14 cellular contexts compared by ENCODE assay signal in the genomic region with DNA sequence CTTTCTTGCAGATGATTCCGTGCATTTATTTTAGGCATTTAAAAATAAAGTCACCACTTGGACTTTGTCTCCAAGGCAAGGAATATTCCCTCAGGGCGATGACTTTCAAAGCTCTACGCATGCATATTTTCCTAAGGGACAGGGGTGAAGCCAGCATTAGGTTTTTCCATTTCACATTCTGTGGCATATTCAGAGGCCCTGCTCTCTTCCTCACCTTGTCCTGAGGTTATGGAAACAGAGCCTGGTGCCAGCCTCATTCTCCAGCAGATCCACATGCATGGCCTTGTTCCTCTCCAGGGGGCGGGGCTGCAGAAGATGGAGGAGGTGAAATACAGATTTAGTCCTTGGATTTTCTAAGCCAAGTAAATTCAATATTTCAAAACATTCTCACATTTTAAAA. TPM values are rescaled to one million over a fixed set of nuclear protein-coding genes. Genes with fewer than 3 reads are reported as not detected.
A peak's percentile ranks its signal among the peaks of the same experiment; 100 is the strongest.
DNase-seq lines count a peak whose midpoint lies in the region; ATAC-seq and TF ChIP-seq lines count a peak whose summit lies in the region.
"Had no signal": no experiment of that assay in that cellular context is flagged by ENCODE, and none has a peak within 500 bp of the region (broad histone marks: within the 10 kb centered on the region; RNA-seq: fewer than 3 reads in every experiment).

No MANE protein-coding gene starts in this region.

- intact Hi-C loops in sigmoid colon (cut with DNase I): no loop called here

- H3K4me1 ChIP-seq in GM23338 (ENCODE audit: insufficient read depth): peaks cover 9% of the 10 kb centered on the region
- H3K4me1 ChIP-seq in sigmoid colon: no peaks in the 10 kb centered on the region
- H3K4me1 ChIP-seq: BLaER1 treated with 17β-estradiol and CSF1 and Interleukin-3, amounts not matched to agents 10 nM and 100 nM had no signal

- H3K4me2 ChIP-seq in GM23338: no peak overlapping the region
- H3K4me2 ChIP-seq: BLaER1 treated with 17β-estradiol and CSF1 and Interleukin-3, amounts not matched to agents 10 nM and 100 nM had no signal

- no peaks in the 10 kb centered on the region for H4K20me1 ChIP-seq in GM23338 (replicated peaks; ENCODE audit: insufficient read depth)
- H4K20me1 ChIP-seq: BLaER1 treated with 17β-estradiol and CSF1 and Interleukin-3, amounts not matched to agents 10 nM and 100 nM had no signal

- DNase-seq in GM23338 (ENCODE audit: low spot score): no peak
- peak; percentile 71 for DNase-seq in SK-N-DZ (ENCODE audit: low spot score)
- peak; percentile 81 for DNase-seq in islet precursor cell
- DNase-seq in NCI-H226: no peak
- DNase-seq in sigmoid colon: no peak
- DNase-seq in omental fat pad (ENCODE audit: low spot score): no peak
- DNase-seq: NCI-H1048; NCI-H146; NCI-H69; NK-92 treated with Interleukin-12 subunit alpha and Interleukin-12 subunit beta, amount 100 ng/mL, for 24 hours had no signal

- no peak for TF ChIP-seq POLR2A in sigmoid colon (IDR thresholded peaks at IDR 0.05)

- no peaks in the 10 kb centered on the region for H3K36me3 ChIP-seq in GM23338 (ENCODE audit: insufficient read depth)
- no peaks in the 10 kb centered on the region for H3K36me3 ChIP-seq in sigmoid colon
- H3K36me3 ChIP-seq: BLaER1 treated with 17β-estradiol and CSF1 and Interleukin-3, amounts not matched to agents 10 nM and 100 nM had no signal

- no peak overlapping the region for H3K27ac Mint-ChIP-seq in GM23338

- H3K4me1 Mint-ChIP-seq in GM23338: no peaks in the 10 kb centered on the region

- H2AFZ ChIP-seq in GM23338: 0 out of 2 replicates have a peak overlapping the region, but pooled peaks have one; percentile 86

- WGBS in sigmoid colon, 2 donors: 77 to 87% methylated on average over 4 of the region's 4 CpGs

- no peaks in the 10 kb centered on the region for H3K9me3 Mint-ChIP-seq in GM23338

- TF ChIP-seq CTCF in GM23338 (conservative IDR thresholded peaks at IDR 0.05; ENCODE audit: low read depth in 2 of 2) (no peak), sigmoid colon (IDR thresholded peaks at IDR 0.05) (no peak), omental fat pad (IDR thresholded peaks at IDR 0.05) (no peak)

- no peaks in the 10 kb centered on the region for H3K9me3 ChIP-seq in sigmoid colon
- H3K9me3 ChIP-seq: BLaER1 treated with 17β-estradiol and CSF1 and Interleukin-3, amounts not matched to agents 10 nM and 100 nM had no signal

- H3K27me3 Mint-ChIP-seq in GM23338 (ENCODE audit: insufficient read depth, low read depth, poor library complexity): no peaks in the 10 kb centered on the region

- H3K4me3 ChIP-seq in GM23338: no peak overlapping the region
- no peak overlapping the region for H3K4me3 ChIP-seq in sigmoid colon
- H3K4me3 ChIP-seq: BLaER1 treated with 17β-estradiol and CSF1 and Interleukin-3, amounts not matched to agents 10 nM and 100 nM had no signal

- no peaks in the 10 kb centered on the region for H3K79me2 ChIP-seq in GM23338 (replicated peaks; ENCODE audit: insufficient read depth)

- no peak overlapping the region for H3K27ac ChIP-seq in GM23338 (ENCODE audit: low read depth)
- H3K27ac ChIP-seq in sigmoid colon: no peak overlapping the region
- H3K27ac ChIP-seq: BLaER1 treated with 17β-estradiol and CSF1 and Interleukin-3, amounts not matched to agents 10 nM and 100 nM; HL-60 had no signal

- ATAC-seq in GM23338 (no peak), GM21423 (IDR thresholded peaks at IDR 0.05; ENCODE audit: unreplicated experiment) (no peak), omental fat pad (ENCODE audit: low FRiP score) (no peak)

- no peak overlapping the region for H3K4me3 Mint-ChIP-seq in GM23338

- H3F3A ChIP-seq in GM23338 (replicated peaks; ENCODE audit: low read depth): no peaks in the 10 kb centered on the region

- TF ChIP-seq EP300 in sigmoid colon (IDR thresholded peaks at IDR 0.05): no peak

- H3K36me3 Mint-ChIP-seq in GM23338 (ENCODE audit: low read depth): no peaks in the 10 kb centered on the region

- no peaks in the 10 kb centered on the region for H3K27me3 ChIP-seq in GM23338 (ENCODE audit: insufficient read depth)
- no peaks in the 10 kb centered on the region for H3K27me3 ChIP-seq in sigmoid colon
- H3K27me3 ChIP-seq: BLaER1 treated with 17β-estradiol and CSF1 and Interleukin-3, amounts not matched to agents 10 nM and 100 nM had no signal

- peaks cover 2% of the 10 kb centered on the region; the same call in 1 of the 2 replicates for H3K9me2 ChIP-seq in GM23338 (ENCODE audit: insufficient read depth)

TF ChIP-seq in GM23338, 12 proteins besides CTCF, POLR2A, EP300 and RAD21 (continues in another document):
- TF ChIP-seq CREB1 (CRISPR knock-in tag; IDR thresholded peaks at IDR 0.05; ENCODE audit: low read depth) (no peak), ZNF114 (CRISPR knock-in tag; IDR thresholded peaks at IDR 0.05) (no peak), POLR2AphosphoS5 (IDR thresholded peaks at IDR 0.05; ENCODE audit: low read depth) (no peak)
- TF ChIP-seq, protein P1, sequence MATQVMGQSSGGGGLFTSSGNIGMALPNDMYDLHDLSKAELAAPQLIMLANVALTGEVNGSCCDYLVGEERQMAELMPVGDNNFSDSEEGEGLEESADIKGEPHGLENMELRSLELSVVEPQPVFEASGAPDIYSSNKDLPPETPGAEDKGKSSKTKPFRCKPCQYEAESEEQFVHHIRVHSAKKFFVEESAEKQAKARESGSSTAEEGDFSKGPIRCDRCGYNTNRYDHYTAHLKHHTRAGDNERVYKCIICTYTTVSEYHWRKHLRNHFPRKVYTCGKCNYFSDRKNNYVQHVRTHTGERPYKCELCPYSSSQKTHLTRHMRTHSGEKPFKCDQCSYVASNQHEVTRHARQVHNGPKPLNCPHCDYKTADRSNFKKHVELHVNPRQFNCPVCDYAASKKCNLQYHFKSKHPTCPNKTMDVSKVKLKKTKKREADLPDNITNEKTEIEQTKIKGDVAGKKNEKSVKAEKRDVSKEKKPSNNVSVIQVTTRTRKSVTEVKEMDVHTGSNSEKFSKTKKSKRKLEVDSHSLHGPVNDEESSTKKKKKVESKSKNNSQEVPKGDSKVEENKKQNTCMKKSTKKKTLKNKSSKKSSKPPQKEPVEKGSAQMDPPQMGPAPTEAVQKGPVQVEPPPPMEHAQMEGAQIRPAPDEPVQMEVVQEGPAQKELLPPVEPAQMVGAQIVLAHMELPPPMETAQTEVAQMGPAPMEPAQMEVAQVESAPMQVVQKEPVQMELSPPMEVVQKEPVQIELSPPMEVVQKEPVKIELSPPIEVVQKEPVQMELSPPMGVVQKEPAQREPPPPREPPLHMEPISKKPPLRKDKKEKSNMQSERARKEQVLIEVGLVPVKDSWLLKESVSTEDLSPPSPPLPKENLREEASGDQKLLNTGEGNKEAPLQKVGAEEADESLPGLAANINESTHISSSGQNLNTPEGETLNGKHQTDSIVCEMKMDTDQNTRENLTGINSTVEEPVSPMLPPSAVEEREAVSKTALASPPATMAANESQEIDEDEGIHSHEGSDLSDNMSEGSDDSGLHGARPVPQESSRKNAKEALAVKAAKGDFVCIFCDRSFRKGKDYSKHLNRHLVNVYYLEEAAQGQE (IDR thresholded peaks at IDR 0.05; ENCODE audit: unreplicated experiment): no peak

RNA-seq across cellular contexts. Expression of a gene that starts 11.6 kb away (rescaled TPM):
- total RNA-seq in GM23338 (2014; rRNA removed; shearing (Covaris generic)): not detected in 2 replicates
- not detected in 2 replicates for polyA plus RNA-seq in GM23338 (2016; fragmentation: Nextera tagmentation; extraction: Ambion mirVana)
- polyA plus RNA-seq in SK-N-DZ (2014; cell fraction: cytosol; rRNA removed): not detected in 2 replicates
- polyA plus RNA-seq in SK-N-DZ (2014; cell fraction: nucleus; rRNA removed): not detected in 2 replicates
- total RNA-seq in sigmoid colon: not detected
- polyA plus RNA-seq in sigmoid colon: not detected
- total RNA-seq in omental fat pad: not detected
- total RNA-seq: G401 had no signal

Comparison
In these comparisons a context has a peak if more than half of its experiments do, and no peak if none do; other contexts are left out.
1. DNase-seq: peak in SK-N-DZ (single experiment) and islet precursor cell (single experiment); none in GM23338 (single experiment), NCI-H226 (single experiment), sigmoid colon (single experiment) and omental fat pad (single experiment).